15 cellular contexts compared by ENCODE assay signal in genomic region chr18:69957071-69957620, GRCh38. TPM values are rescaled to one million over a fixed set of nuclear protein-coding genes. Genes with fewer than 3 reads are reported as not detected.
A peak's percentile ranks its signal among the peaks of the same experiment; 100 is the strongest.
DNase-seq lines count a peak whose midpoint lies in the region; ATAC-seq lines count a peak whose summit lies in the region.
"Had no signal": no experiment of that assay in that cellular context is flagged by ENCODE, and none has a peak within 500 bp of the region (broad histone marks: within the 10 kb centered on the region; RNA-seq: fewer than 3 reads in every experiment).

No MANE protein-coding gene starts in this region.

- peak; percentile 24 for ATAC-seq in HG02759 (IDR thresholded peaks at IDR 0.05; ENCODE audit: unreplicated experiment)
- ATAC-seq in activated CD8-positive, alpha-beta T cell treated with anti-CD3 and anti-CD28 coated beads, Interleukin-2, amount 10 ng/mL, durations not matched to agents 7 days and 5 days, result peak; percentile 26

- H3K27ac Mint-ChIP-seq in activated CD4-positive, alpha-beta T cell treated with anti-CD3 and anti-CD28 coated beads, Interleukin-2, amount 10 ng/mL, durations not matched to agents 24 days and 14 days, result no peak overlapping the region
- no peak overlapping the region for H3K27ac Mint-ChIP-seq in activated CD8-positive, alpha-beta T cell treated with anti-CD3 and anti-CD28 coated beads, Interleukin-2, amount 10 ng/mL, durations not matched to agents 7 days and 5 days
- H3K27ac Mint-ChIP-seq: activated CD4-positive, alpha-beta memory T cell treated with anti-CD3 and anti-CD28 coated beads for 36 hours; IgD-negative memory B cell had no signal

- no peak overlapping the region for H3K4me3 ChIP-seq in neuron (ENCODE audit: low read length)
- H3K4me3 ChIP-seq in H7 (ENCODE audit: insufficient read depth, low read depth, low read length), result no peak overlapping the region
- H3K4me3 ChIP-seq: SJCRH30 had no signal

- H3K27me3 Mint-ChIP-seq in activated CD4-positive, alpha-beta T cell treated with anti-CD3 and anti-CD28 coated beads, Interleukin-2, amount 10 ng/mL, durations not matched to agents 24 days and 14 days, result no peaks in the 10 kb centered on the region
- H3K27me3 Mint-ChIP-seq in activated CD8-positive, alpha-beta T cell treated with anti-CD3 and anti-CD28 coated beads, Interleukin-2, amount 10 ng/mL, durations not matched to agents 7 days and 5 days (ENCODE audit: low read depth), result no peaks in the 10 kb centered on the region
- H3K27me3 Mint-ChIP-seq: activated CD4-positive, alpha-beta memory T cell treated with anti-CD3 and anti-CD28 coated beads for 36 hours; IgD-negative memory B cell had no signal

- POLR2A ChIA-PET in activated CD8-positive, alpha-beta T cell treated with anti-CD3 and anti-CD28 coated beads, Interleukin-2, amount 10 ng/mL, durations not matched to agents 7 days and 5 days (lab: Charles Lee), result interaction anchor here (0.8 to 1.5 kb wide), 4 partner anchors 11 to 72 kb away, joined by 3 to 21 read pairs (median 12); partner anchors contain the start of gene CD226

- peak; percentile 78 for DNase-seq in activated CD4-positive, alpha-beta T cell treated with anti-CD3 and anti-CD28 coated beads, Interleukin-2, amount 10 ng/mL, durations not matched to agents 24 days and 14 days
- no peak for DNase-seq in activated CD4-positive, alpha-beta T cell treated with anti-CD3 and anti-CD28 coated beads for 4 hours
- DNase-seq in activated CD8-positive, alpha-beta T cell treated with anti-CD3 and anti-CD28 coated beads, Interleukin-2, amount 10 ng/mL, durations not matched to agents 7 days and 5 days, result no peak
- DNase-seq in head of caudate nucleus, result no peak
- DNase-seq in H7, result no peak
- no peak for DNase-seq in dedifferentiated amniotic fluid mesenchymal stem cell (ENCODE audit: extremely low spot score)
- DNase-seq: activated gamma-delta T cell treated with Interleukin-2 at 50 U/mL for 16 hours, EL, hippocampal formation, NCI-H1092, SJCRH30 had no signal

- intact Hi-C loops in activated CD4-positive, alpha-beta T cell treated with anti-CD3 and anti-CD28 coated beads, Interleukin-2, amount 10 ng/mL, durations not matched to agents 24 days and 14 days (cut with micrococcal nuclease), result loop anchor here (1.0 to 5.0 kb wide), 6 partner anchors 8 to 250 kb away; partner anchors contain the start of gene RTTN
- intact Hi-C loops in head of caudate nucleus (cut with DNase I), result no loop called here

- peaks cover 18% of the 10 kb centered on the region for H3K36me3 Mint-ChIP-seq in activated CD4-positive, alpha-beta T cell treated with anti-CD3 and anti-CD28 coated beads, Interleukin-2, amount 10 ng/mL, durations not matched to agents 24 days and 14 days (ENCODE audit: low read depth)
- H3K36me3 Mint-ChIP-seq in activated CD8-positive, alpha-beta T cell treated with anti-CD3 and anti-CD28 coated beads, Interleukin-2, amount 10 ng/mL, durations not matched to agents 7 days and 5 days (ENCODE audit: low read depth), result peaks cover 5% of the 10 kb centered on the region
- H3K36me3 Mint-ChIP-seq: IgD-negative memory B cell had no signal

- CTCF ChIA-PET in activated CD8-positive, alpha-beta T cell treated with anti-CD3 and anti-CD28 coated beads, Interleukin-2, amount 10 ng/mL, durations not matched to agents 7 days and 5 days (lab: Charles Lee), result interaction anchor here (1.1 to 1.7 kb wide), 5 partner anchors 10 to 238 kb away, joined by 3 to 13 read pairs (median 6); partner anchors contain the start of gene CD226

- H3K36me3 ChIP-seq in neuron (ENCODE audit: insufficient read depth, low read length) (no peaks in the 10 kb centered on the region), H7 (replicated peaks; ENCODE audit: control insufficient read depth, insufficient read depth, low read length) (no peaks in the 10 kb centered on the region)
- H3K36me3 ChIP-seq: SJCRH30 had no signal

- H3K4me3 Mint-ChIP-seq in activated CD4-positive, alpha-beta T cell treated with anti-CD3 and anti-CD28 coated beads, Interleukin-2, amount 10 ng/mL, durations not matched to agents 24 days and 14 days, result no peak overlapping the region
- H3K4me3 Mint-ChIP-seq in activated CD8-positive, alpha-beta T cell treated with anti-CD3 and anti-CD28 coated beads, Interleukin-2, amount 10 ng/mL, durations not matched to agents 7 days and 5 days, result no peak overlapping the region
- H3K4me3 Mint-ChIP-seq: activated CD4-positive, alpha-beta memory T cell treated with anti-CD3 and anti-CD28 coated beads for 36 hours; IgD-negative memory B cell had no signal

- H3K9me3 Mint-ChIP-seq in activated CD4-positive, alpha-beta T cell treated with anti-CD3 and anti-CD28 coated beads, Interleukin-2, amount 10 ng/mL, durations not matched to agents 24 days and 14 days, result peaks cover 3% of the 10 kb centered on the region
- peaks cover 5% of the 10 kb centered on the region for H3K9me3 Mint-ChIP-seq in activated CD8-positive, alpha-beta T cell treated with anti-CD3 and anti-CD28 coated beads, Interleukin-2, amount 10 ng/mL, durations not matched to agents 7 days and 5 days (ENCODE audit: insufficient read depth)
- H3K9me3 Mint-ChIP-seq: IgD-negative memory B cell had no signal

- H3K4me1 Mint-ChIP-seq in activated CD4-positive, alpha-beta T cell treated with anti-CD3 and anti-CD28 coated beads, Interleukin-2, amount 10 ng/mL, durations not matched to agents 24 days and 14 days, result peaks cover 26% of the 10 kb centered on the region
- peaks cover 28% of the 10 kb centered on the region for H3K4me1 Mint-ChIP-seq in activated CD8-positive, alpha-beta T cell treated with anti-CD3 and anti-CD28 coated beads, Interleukin-2, amount 10 ng/mL, durations not matched to agents 7 days and 5 days (ENCODE audit: low read depth)

- H3K27me3 ChIP-seq in neuron (ENCODE audit: insufficient read depth, low read length) (no peaks in the 10 kb centered on the region), H7 (ENCODE audit: control insufficient read depth, insufficient read depth, low read length) (no peaks in the 10 kb centered on the region)
- H3K27me3 ChIP-seq: SJCRH30 had no signal

- no peaks in the 10 kb centered on the region for H3K4me1 ChIP-seq in neuron (ENCODE audit: insufficient read depth, low read length)
- H3K4me1 ChIP-seq: SJCRH30 had no signal

- H2AFZ ChIP-seq in neuron (ENCODE audit: low read depth, low read length), result peak overlapping the region; percentile 3

- H3K9me3 ChIP-seq in neuron (ENCODE audit: low read length), result no peaks in the 10 kb centered on the region
- H3K9me3 ChIP-seq: SJCRH30 had no signal

RNA-seq across cellular contexts. Expression of gene CD226, which starts 9.5 kb away (rescaled TPM):
- 121 and 123 TPM in 2 replicates for total RNA-seq in activated CD4-positive, alpha-beta T cell treated with anti-CD3 and anti-CD28 coated beads, Interleukin-2, amount 10 ng/mL, durations not matched to agents 24 days and 14 days
- 10 to 100 TPM; 47.6 to 52.2 TPM for total RNA-seq in activated CD8-positive, alpha-beta T cell treated with anti-CD3 and anti-CD28 coated beads, Interleukin-2, amount 10 ng/mL, durations not matched to agents 7 days and 5 days
- not detected in 2 replicates for total RNA-seq in H7 (2014; rRNA removed; shearing (Covaris generic))

Comparison
In these comparisons a context has a peak if more than half of its experiments do, and no peak if none do; other contexts are left out.
1. RNA of gene CD226, which starts 9.5 kb away (total RNA-seq): 121 to 123 TPM in activated CD4-positive, alpha-beta T cell treated with anti-CD3 and anti-CD28 coated beads, Interleukin-2, amount 10 ng/mL, durations not matched to agents 24 days and 14 days and 47.6 to 52.2 TPM in activated CD8-positive, alpha-beta T cell treated with anti-CD3 and anti-CD28 coated beads, Interleukin-2, amount 10 ng/mL, durations not matched to agents 7 days and 5 days; not detected in H7; every median in the first group is over 10 times any median in the second.